6 cellular contexts compared by ENCODE assay signal in genomic region chr5:72171181-72171580, GRCh38.
DNase-seq lines count a peak whose midpoint lies in the region; ATAC-seq, FAIRE-seq and TF ChIP-seq lines count a peak whose summit lies in the region.
"Not testable (repeated sequence)": the region's sequence is repeated elsewhere in the genome, so short reads cannot be mapped to it uniquely, and the experiment has no call there.

No MANE protein-coding gene starts in this region.

- not testable (repeated sequence) for H3K9me3 Mint-ChIP-seq in IgD-negative memory B cell, memory B cell
- H3K9me3 Mint-ChIP-seq in glutamatergic neuron (ENCODE audit: unreplicated experiment): peaks cover 55% of the 10 kb centered on the region

- H3K4me1 ChIP-seq in ascending aorta (peaks cover 8 to 50% of the 10 kb centered on the region in 2 donors), K562 (replicated peaks in 1 of 2; ENCODE audit: control insufficient read depth in 2 of 2, insufficient read depth in 2 of 2, low read length in 2 of 2) (peaks cover 9 to 12% of the 10 kb centered on the region in 2 experiments; a peak in 3 of 5 replicates)
- H3K4me1 ChIP-seq in aorta (ENCODE audit: control insufficient read depth in 1 of 2, insufficient read depth in 2 of 2, low read length in 2 of 2): not testable (repeated sequence)

- not testable (repeated sequence) for BruUV-seq in K562 (replicated peaks; lab: Mats Ljungman, UMichigan)

- CTCF ChIA-PET in K562 (lab: Yijun Ruan, JAX; ENCODE audit: low intra/inter-chr PET ratio): not testable (repeated sequence)

- not testable (repeated sequence) for H3K9ac ChIP-seq in K562 (ENCODE audit: insufficient read depth in 1 of 2, low read depth in 2 of 2, low read length in 2 of 2)

- not testable (repeated sequence) for DNase-seq in ascending aorta (ENCODE audit: low spot score in 2 of 2); K562 (ENCODE audit: extremely low read depth in 1 of 4, low spot score in 3 of 4); glutamatergic neuron; memory B cell (ENCODE audit: low spot score in 2 of 2); aorta

- not testable (repeated sequence) for H3K27me3 ChIP-seq in ascending aorta; K562 (ENCODE audit: control insufficient read depth in 2 of 2, insufficient read depth in 2 of 2, low read length in 2 of 2); aorta (ENCODE audit: control insufficient read depth in 1 of 2, insufficient read depth in 2 of 2, low read length in 1 of 2)

- not testable (repeated sequence) for ATAC-seq in K562; memory B cell (ENCODE audit: low read depth); aorta (ENCODE audit: low FRiP score)

- not testable (repeated sequence) for H3K9me3 ChIP-seq in ascending aorta; K562 (replicated peaks; ENCODE audit: control insufficient read depth, insufficient read depth, low read depth, low read length); aorta (ENCODE audit: control insufficient read depth, low read length)

- intact Hi-C loops in ascending aorta (cut with DNase I); K562 (cut with micrococcal nuclease); aorta (cut with DNase I): not testable (repeated sequence)

- TF ChIP-seq EP300 in K562 (IDR thresholded peaks at IDR 0.05; ENCODE audit: low read length): not testable (repeated sequence)

- not testable (repeated sequence) for H3K4me1 Mint-ChIP-seq in IgD-negative memory B cell, memory B cell
- peaks cover 76% of the 10 kb centered on the region for H3K4me1 Mint-ChIP-seq in glutamatergic neuron (ENCODE audit: low read depth, unreplicated experiment)

- not testable (repeated sequence) for H3K79me2 ChIP-seq in K562 (ENCODE audit: control insufficient read depth, insufficient read depth, low read length)

- H3K36me3 ChIP-seq in ascending aorta; aorta (ENCODE audit: control insufficient read depth in 1 of 2, insufficient read depth in 2 of 2, low read length in 1 of 2): not testable (repeated sequence)
- peaks cover 12% of the 10 kb centered on the region; the same call in 1 of the 3 replicates for H3K36me3 ChIP-seq in K562 (ENCODE audit: control insufficient read depth, insufficient read depth, low read length)

- in situ Hi-C loops in K562 (cut with MboI): not testable (repeated sequence)

- TF ChIP-seq RAD21 in K562 (CRISPR knock-in tag; conservative IDR thresholded peaks at IDR 0.05 in 1 of 2, IDR thresholded peaks at IDR 0.05 in 1 of 2): not testable (repeated sequence)

- FAIRE-seq in K562 (lab: Jason Lieb, UNC): not testable (repeated sequence)

- not testable (repeated sequence) for H4K20me1 ChIP-seq in K562 (replicated peaks; ENCODE audit: control insufficient read depth, insufficient read depth, low read length)

- TF ChIP-seq CTCF in ascending aorta (IDR thresholded peaks at IDR 0.05); K562 (IDR thresholded peaks at IDR 0.05 in 2 of 3, conservative IDR thresholded peaks at IDR 0.05 in 1 of 3; ENCODE audit: insufficient read depth in 2 of 3, low read depth in 1 of 3, low read length in 3 of 3); glutamatergic neuron (IDR thresholded peaks at IDR 0.05; ENCODE audit: partially characterized antibody, unreplicated experiment): not testable (repeated sequence)

- not testable (repeated sequence) for H3K36me3 Mint-ChIP-seq in IgD-negative memory B cell; glutamatergic neuron (ENCODE audit: unreplicated experiment); memory B cell

- H3K9me1 ChIP-seq in K562 (ENCODE audit: control insufficient read depth, insufficient read depth, low read length): not testable (repeated sequence)

- H3K27ac Mint-ChIP-seq in IgD-negative memory B cell (peak overlapping the region in 2 of 3 donors; percentile 33 to 60), glutamatergic neuron (ENCODE audit: unreplicated experiment) (peak overlapping the region; percentile 89), memory B cell (peak overlapping the region; percentile 0)

- 82% methylated on average over 3 of the region's 3 CpGs for WGBS in K562 (ENCODE audit: insufficient coverage, low coverage, missing lambda C conversion rate)
- WGBS in aorta, 2 donors: 93% methylated on average over 3 of the region's 3 CpGs

- H3K4me3 ChIP-seq in ascending aorta; K562; aorta (ENCODE audit: low read length in 2 of 2): not testable (repeated sequence)

- H3K4me2 ChIP-seq in K562 (ENCODE audit: insufficient read depth, low read length): not testable (repeated sequence)

- H3K4me3 Mint-ChIP-seq in IgD-negative memory B cell, memory B cell: not testable (repeated sequence)
- peak overlapping the region; percentile 75 for H3K4me3 Mint-ChIP-seq in glutamatergic neuron (ENCODE audit: unreplicated experiment)

- not testable (repeated sequence) for H2AFZ ChIP-seq in K562 (ENCODE audit: low read depth, low read length)

- not testable (repeated sequence) for TF ChIP-seq POLR2A in K562 (conservative IDR thresholded peaks at IDR 0.05)

- H3K27me3 Mint-ChIP-seq in IgD-negative memory B cell (peaks cover 22% of the 10 kb centered on the region), glutamatergic neuron (ENCODE audit: unreplicated experiment) (peaks cover 37% of the 10 kb centered on the region)
- not testable (repeated sequence) for H3K27me3 Mint-ChIP-seq in memory B cell

- H3K27ac ChIP-seq in ascending aorta (peak overlapping the region; percentile 71 to 93), aorta (ENCODE audit: low read depth in 1 of 2, low read length in 2 of 2) (peak overlapping the region; percentile 52 to 56)
- H3K27ac ChIP-seq in K562 (ENCODE audit: extremely low read depth, low read depth, low read length): not testable (repeated sequence)

- POLR2A ChIA-PET in K562 (lab: Yijun Ruan, JAX): interaction anchor here (0.9 kb wide), 1 partner anchor 10 kb away, joined by 3 read pairs; no protein-coding TSS in a partner anchor

TF ChIP-seq in K562, 482 proteins besides CTCF, POLR2A, EP300 and RAD21:
- TF ChIP-seq ZNF121 (CRISPR knock-in tag; conservative IDR thresholded peaks at IDR 0.05): peak; percentile 38; the same call in 1 of the 2 replicates
TF ChIP-seq in K562: peak in this region for 1; not testable (repeated sequence) for 481.

Comparison
In these comparisons a context has a peak if more than half of its experiments do, and no peak if none do; other contexts are left out.
1. H3K27ac Mint-ChIP-seq: peak in every context shown above with its lines; median percentile 89 in glutamatergic neuron; 46 in IgD-negative memory B cell; 0 in memory B cell.